Comparison of ENCODE assay signal across 1 cellular context in genomic region chr2:100814453-100814852, GRCh38.
A peak's percentile ranks its signal among the peaks of the same experiment; 100 is the strongest.
TF ChIP-seq lines count a peak whose summit lies in the region.

No MANE protein-coding gene starts in this region.

TF ChIP-seq in HepG2, 621 proteins besides CTCF, POLR2A, EP300 and RAD21 (continued from another document and continues in another):
- TF ChIP-seq SNAPC4 (CRISPR knock-in tag; IDR thresholded peaks at IDR 0.05), result no peak
- TF ChIP-seq SALL2 (CRISPR knock-in tag; IDR thresholded peaks at IDR 0.05), result no peak
- TF ChIP-seq U2AF1 (optimal IDR thresholded peaks at IDR 0.05; ENCODE audit: low read depth, low read length), result no peak
- no peak for TF ChIP-seq NFE2 (CRISPR knock-in tag; IDR thresholded peaks at IDR 0.05)
- no peak; a peak in 1 of 4 replicates for TF ChIP-seq HMGXB4 (CRISPR knock-in tag; IDR thresholded peaks at IDR 0.05; ENCODE audit: borderline replicate concordance in 1 of 2, low read depth in 1 of 2)
- no peak for TF ChIP-seq ZNF292 (CRISPR knock-in tag; IDR thresholded peaks at IDR 0.05; ENCODE audit: borderline replicate concordance, low read depth)
- no peak for TF ChIP-seq ZNF280B (CRISPR knock-in tag; IDR thresholded peaks at IDR 0.05; ENCODE audit: borderline replicate concordance)
- no peak for TF ChIP-seq IKZF1 (IDR thresholded peaks at IDR 0.05)
- TF ChIP-seq HNF1B (CRISPR knock-in tag; IDR thresholded peaks at IDR 0.05), result peak; percentile 41; the same call in 1 of the 2 replicates
- no peak for TF ChIP-seq ZBTB46 (CRISPR knock-in tag; IDR thresholded peaks at IDR 0.05; ENCODE audit: borderline replicate concordance)
- no peak for TF ChIP-seq SSRP1 (CRISPR knock-in tag; IDR thresholded peaks at IDR 0.05)
- no peak for TF ChIP-seq ZNF724P (CRISPR knock-in tag; IDR thresholded peaks at IDR 0.05; ENCODE audit: borderline replicate concordance)
- no peak for TF ChIP-seq ZNF512 (CRISPR knock-in tag; IDR thresholded peaks at IDR 0.05)
- TF ChIP-seq CSRNP1 (CRISPR knock-in tag; IDR thresholded peaks at IDR 0.05), result no peak
- no peak for TF ChIP-seq ZBTB2 (CRISPR knock-in tag; IDR thresholded peaks at IDR 0.05; ENCODE audit: low read depth)
- TF ChIP-seq SCMH1 (CRISPR knock-in tag; IDR thresholded peaks at IDR 0.05; ENCODE audit: borderline replicate concordance), result no peak
- peak; percentile 52; the same call in 1 of the 2 replicates for TF ChIP-seq POGZ (CRISPR knock-in tag; IDR thresholded peaks at IDR 0.05)
- TF ChIP-seq HMGA1 (CRISPR knock-in tag; conservative IDR thresholded peaks at IDR 0.05), result no peak
- TF ChIP-seq DMTF1 (CRISPR knock-in tag; IDR thresholded peaks at IDR 0.05), result no peak
- no peak for TF ChIP-seq PHF5A (CRISPR knock-in tag; IDR thresholded peaks at IDR 0.05; ENCODE audit: low read depth, unreplicated experiment)
- no peak for TF ChIP-seq ZHX1 (CRISPR knock-in tag; IDR thresholded peaks at IDR 0.05; ENCODE audit: low read depth)
- no peak for TF ChIP-seq ZNF639 (CRISPR knock-in tag; conservative IDR thresholded peaks at IDR 0.05)
